14 cellular contexts compared by ENCODE assay signal in genomic region chr2:177885828-177886466, GRCh38.
DNase-seq lines count a peak whose midpoint lies in the region; ATAC-seq lines count a peak whose summit lies in the region.
"Had no signal": no experiment of that assay in that cellular context is flagged by ENCODE, and none has a peak within 500 bp of the region (broad histone marks: within the 10 kb centered on the region; RNA-seq: fewer than 3 reads in every experiment).

No MANE protein-coding gene starts in this region.

- H3K27ac ChIP-seq in rectal smooth muscle tissue (ENCODE audit: low read depth, low read length) = peak overlapping the region; percentile 21
- peak overlapping the region; percentile 14 for H3K27ac ChIP-seq in skeletal muscle tissue (ENCODE audit: low read depth, low read length)
- H3K27ac ChIP-seq: 22Rv1, HL-60 had no signal

- DNase-seq in NCI-H2107 treated with DMSO at 0.1 percent for 48 hours (lab: John Stamatoyannopoulos, UW; ENCODE audit: unreplicated experiment) (peak; percentile 9), NCI-H2107 (lab: John Stamatoyannopoulos, UW) (no peak), cerebellar nuclear complex (lab: John Stamatoyannopoulos, UW) (no peak), globus pallidus (ENCODE audit: low spot score) (no peak)
- DNase-seq: CD8-positive, alpha-beta memory T cell; DMS53; GF-D8; HCEC 1CT; HFFc6 had no signal

- H3K4me1 ChIP-seq in rectal smooth muscle tissue (ENCODE audit: control insufficient read depth, insufficient read depth, low read length) (peaks cover 5% of the 10 kb centered on the region), skeletal muscle tissue (ENCODE audit: control insufficient read depth in 3 of 3, insufficient read depth in 3 of 3, low read length in 3 of 3) (peaks cover 18 to 24% (median 24%) of the 10 kb centered on the region in 3 donors)

- H3K27me3 ChIP-seq in rectal smooth muscle tissue (ENCODE audit: control insufficient read depth, insufficient read depth, low read length) (no peaks in the 10 kb centered on the region), skeletal muscle tissue (ENCODE audit: control insufficient read depth in 3 of 3, insufficient read depth in 3 of 3, low read length in 3 of 3) (no peaks in the 10 kb centered on the region)

- ATAC-seq in HG03025 (IDR thresholded peaks at IDR 0.05; ENCODE audit: low FRiP score, unreplicated experiment) = no peak

- no peaks in the 10 kb centered on the region for H3K9me3 ChIP-seq in skeletal muscle tissue (ENCODE audit: control insufficient read depth in 3 of 3, low read length in 3 of 3)

- no peak overlapping the region for H3K9ac ChIP-seq in rectal smooth muscle tissue (ENCODE audit: low read length)
- H3K9ac ChIP-seq in skeletal muscle tissue (ENCODE audit: low read depth in 1 of 3, low read length in 3 of 3) = peak overlapping the region in 2 of 3 donors; percentile 28 to 60

- H3K36me3 ChIP-seq in rectal smooth muscle tissue (ENCODE audit: control insufficient read depth, insufficient read depth, low read length) = no peaks in the 10 kb centered on the region
- no peaks in the 10 kb centered on the region for H3K36me3 ChIP-seq in skeletal muscle tissue (ENCODE audit: control insufficient read depth in 3 of 3, insufficient read depth in 3 of 3, low read length in 3 of 3)

- H3K4me3 ChIP-seq in rectal smooth muscle tissue (ENCODE audit: low read length) = no peak overlapping the region
- peak overlapping the region in 1 of 3 donors; percentile 45 for H3K4me3 ChIP-seq in skeletal muscle tissue (ENCODE audit: low read length in 3 of 3)
